ENCODE assay signal across 9 cellular contexts in genomic region chr14:55277972-55278740, GRCh38. TPM values are rescaled to one million over a fixed set of nuclear protein-coding genes. Genes with fewer than 3 reads are reported as not detected.
DNase-seq lines count a peak whose midpoint lies in the region; ATAC-seq, FAIRE-seq and TF ChIP-seq lines count a peak whose summit lies in the region.
"Had no signal": no experiment of that assay in that cellular context is flagged by ENCODE, and none has a peak within 500 bp of the region (broad histone marks: within the 10 kb centered on the region; RNA-seq: fewer than 3 reads in every experiment).

No MANE protein-coding gene starts in this region.

- peak overlapping the region in 6 of 7 donors; percentile 15 to 67 (median 47) for H3K4me3 Mint-ChIP-seq in CD8-positive, alpha-beta memory T cell
- no peak overlapping the region for H3K4me3 Mint-ChIP-seq in astrocyte (ENCODE audit: unreplicated experiment)
- H3K4me3 Mint-ChIP-seq in type B pancreatic cell: no peak overlapping the region

- peaks cover 66 to 90% (median 88%) of the 10 kb centered on the region in 3 donors for H3K4me1 Mint-ChIP-seq in CD8-positive, alpha-beta memory T cell
- H3K4me1 Mint-ChIP-seq in astrocyte (ENCODE audit: low read depth, unreplicated experiment) (peaks cover 28% of the 10 kb centered on the region), type B pancreatic cell (ENCODE audit: unreplicated experiment) (peaks cover 36% of the 10 kb centered on the region)

- H3K79me2 ChIP-seq in astrocyte (ENCODE audit: insufficient read depth, low read length): peaks cover 93% of the 10 kb centered on the region

- H2AFZ ChIP-seq in astrocyte (ENCODE audit: low read depth, low read length): no peak overlapping the region
- H2AFZ ChIP-seq: parathyroid adenoma had no signal

- peaks cover 29% of the 10 kb centered on the region for H3K4me1 ChIP-seq in CD8-positive, alpha-beta memory T cell (ENCODE audit: insufficient read depth, low read length)
- peaks cover 14% of the 10 kb centered on the region for H3K4me1 ChIP-seq in astrocyte (ENCODE audit: insufficient read depth, low read length)

- TF ChIP-seq POLR2A in H54 (IDR thresholded peaks at IDR 0.05; ENCODE audit: low read depth, low read length): no peak

- peak in 1 of 5 donors; percentile 0 for DNase-seq in CD8-positive, alpha-beta memory T cell
- DNase-seq in astrocyte (ENCODE audit: low read depth) (no peak), H54 (ENCODE audit: insufficient read length, low spot score) (no peak), GDM1 (lab: John Stamatoyannopoulos, UW) (no peak), pons (ENCODE audit: low spot score) (no peak), type B pancreatic cell (ENCODE audit: extremely low spot score, unreplicated experiment) (no peak)

- FAIRE-seq in astrocyte (lab: Jason Lieb, UNC) (peak; percentile 32), H54 (lab: Jason Lieb, UNC) (no peak)

- no peak overlapping the region for H3K27ac ChIP-seq in CD8-positive, alpha-beta memory T cell (ENCODE audit: low read depth, low read length)
- no peak overlapping the region for H3K27ac ChIP-seq in astrocyte (ENCODE audit: low read depth, low read length)
- H3K27ac ChIP-seq: parathyroid adenoma had no signal

- no peaks in the 10 kb centered on the region for H3K27me3 Mint-ChIP-seq in CD8-positive, alpha-beta memory T cell
- H3K27me3 Mint-ChIP-seq in astrocyte (ENCODE audit: low read depth, unreplicated experiment): no peaks in the 10 kb centered on the region
- H3K27me3 Mint-ChIP-seq in type B pancreatic cell: no peaks in the 10 kb centered on the region

- peak overlapping the region in 5 of 8 donors; percentile 40 to 71 (median 61) for H3K27ac Mint-ChIP-seq in CD8-positive, alpha-beta memory T cell
- H3K27ac Mint-ChIP-seq in astrocyte (ENCODE audit: unreplicated experiment): no peak overlapping the region
- no peak overlapping the region for H3K27ac Mint-ChIP-seq in type B pancreatic cell

- H3K4me3 ChIP-seq in CD8-positive, alpha-beta memory T cell (ENCODE audit: low read length): peak overlapping the region; percentile 19
- no peak overlapping the region for H3K4me3 ChIP-seq in astrocyte (ENCODE audit: insufficient read depth, low read depth, low read length)

- H3K9me3 ChIP-seq in CD8-positive, alpha-beta memory T cell (ENCODE audit: low read length): no peaks in the 10 kb centered on the region
- H3K9me3 ChIP-seq in astrocyte (ENCODE audit: insufficient read depth, low read depth, low read length): no peaks in the 10 kb centered on the region

- no peaks in the 10 kb centered on the region for H3K9me3 Mint-ChIP-seq in CD8-positive, alpha-beta memory T cell
- no peaks in the 10 kb centered on the region for H3K9me3 Mint-ChIP-seq in astrocyte (ENCODE audit: unreplicated experiment)
- peaks cover 4% of the 10 kb centered on the region for H3K9me3 Mint-ChIP-seq in type B pancreatic cell

- POLR2A ChIA-PET in CD8-positive, alpha-beta memory T cell (lab: Charles Lee): no interaction called here

- no peaks in the 10 kb centered on the region for H3K27me3 ChIP-seq in CD8-positive, alpha-beta memory T cell (ENCODE audit: insufficient read depth, low read length, poor library complexity, severe bottlenecking)
- no peaks in the 10 kb centered on the region for H3K27me3 ChIP-seq in astrocyte (ENCODE audit: insufficient read depth, low read length)

- TF ChIP-seq CTCF in astrocyte (IDR thresholded peaks at IDR 0.05; ENCODE audit: insufficient read depth, low read depth, low read length): no peak
- no peak for TF ChIP-seq CTCF in type B pancreatic cell (conservative IDR thresholded peaks at IDR 0.05)

- no peaks in the 10 kb centered on the region for H3K36me3 ChIP-seq in CD8-positive, alpha-beta memory T cell (ENCODE audit: insufficient read depth, low read length)
- no peaks in the 10 kb centered on the region for H3K36me3 ChIP-seq in astrocyte (ENCODE audit: insufficient read depth, low read length)

- peak; percentile 87 for ATAC-seq in GM19463 (IDR thresholded peaks at IDR 0.05; ENCODE audit: unreplicated experiment)
- ATAC-seq in HG03457 (IDR thresholded peaks at IDR 0.05; ENCODE audit: unreplicated experiment): peak; percentile 84

- H4K20me1 ChIP-seq in astrocyte (ENCODE audit: insufficient read depth, low read length): peaks cover 73% of the 10 kb centered on the region

- peaks cover 0 to 11% (median 5%) of the 10 kb centered on the region in 3 donors for H3K36me3 Mint-ChIP-seq in CD8-positive, alpha-beta memory T cell
- H3K36me3 Mint-ChIP-seq in astrocyte (ENCODE audit: low read depth, unreplicated experiment): peaks cover 2% of the 10 kb centered on the region
- peaks cover 8% of the 10 kb centered on the region for H3K36me3 Mint-ChIP-seq in type B pancreatic cell

- H3K4me2 ChIP-seq in astrocyte (ENCODE audit: low read length): no peak overlapping the region

- no peak overlapping the region for H3K9ac ChIP-seq in astrocyte (ENCODE audit: low read length)
- H3K9ac ChIP-seq: parathyroid adenoma had no signal

- CTCF ChIA-PET in CD8-positive, alpha-beta memory T cell (lab: Charles Lee): interaction anchor here (1.1 to 2.0 kb wide), 3 partner anchors 27 to 76 kb away, joined by 3 to 9 read pairs (median 4); no protein-coding TSS in a partner anchor

RNA-seq across cellular contexts. Expression of gene FBXO34, which starts 6.9 kb away (rescaled TPM):
- total RNA-seq in CD8-positive, alpha-beta memory T cell: 10 to 100 TPM; 16.2 to 17.9 TPM
- polyA plus RNA-seq in CD8-positive, alpha-beta memory T cell: 37.1 TPM
- total RNA-seq in astrocyte (21.1 and 23.4 TPM in 2 replicates), type B pancreatic cell (ENCODE audit: low replicate concordance) (25.2 and 37.2 TPM in 2 replicates)

Comparison
In these comparisons a context has a peak if more than half of its experiments do, and no peak if none do; other contexts are left out.
1. H3K27ac Mint-ChIP-seq: peak in CD8-positive, alpha-beta memory T cell (5 of 8); none in astrocyte (single experiment) and type B pancreatic cell (single experiment).
2. H3K4me3 Mint-ChIP-seq: peak in CD8-positive, alpha-beta memory T cell (6 of 7); none in astrocyte (single experiment) and type B pancreatic cell (single experiment).